Comparison of ENCODE assay signal across 34 cellular contexts in the genomic region with DNA sequence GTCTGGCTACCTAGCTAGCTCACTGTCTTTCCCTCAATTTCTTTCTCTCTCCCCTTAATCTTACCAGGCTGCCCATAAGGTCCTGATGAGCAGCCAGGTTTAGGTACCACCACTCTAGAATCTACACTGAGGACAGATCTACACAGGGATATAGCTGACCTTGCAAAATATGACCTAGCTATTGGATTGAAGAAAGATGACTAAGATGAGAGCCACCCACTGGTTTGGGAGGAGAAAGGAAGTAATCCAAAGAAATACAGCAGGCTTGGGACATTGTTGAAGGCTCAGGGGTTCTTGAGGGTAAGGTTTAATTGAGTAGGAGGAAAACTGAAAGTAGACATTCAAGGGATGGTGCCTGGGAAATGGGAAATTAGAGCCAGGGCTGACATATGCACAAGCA.
DNase-seq lines count a peak whose midpoint lies in the region; ATAC-seq, FAIRE-seq and TF ChIP-seq lines count a peak whose summit lies in the region.
"Had no signal": no experiment of that assay in that cellular context is flagged by ENCODE, and none has a peak within 500 bp of the region (broad histone marks: within the 10 kb centered on the region; RNA-seq: fewer than 3 reads in every experiment).

No MANE protein-coding gene starts in this region.

- peaks cover 14% of the 10 kb centered on the region for H3K4me1 Mint-ChIP-seq in MCF 10A (ENCODE audit: insufficient read depth, unreplicated experiment)
- H3K4me1 Mint-ChIP-seq in astrocyte (ENCODE audit: low read depth, unreplicated experiment), result peaks cover 8% of the 10 kb centered on the region
- H3K4me1 Mint-ChIP-seq in activated T-cell treated with anti-CD3 and anti-CD28 coated beads, Interleukin-2, amount 50 U/mL, for 72 hours (ENCODE audit: low read depth), result no peaks in the 10 kb centered on the region
- H3K4me1 Mint-ChIP-seq: activated CD4-positive, alpha-beta T cell treated with anti-CD3 and anti-CD28 coated beads for 36 hours; B cell; CD4-positive, alpha-beta memory T cell; central memory CD8-positive, alpha-beta T cell; stimulated activated naive CD8-positive, alpha-beta T cell treated with anti-CD3 and anti-CD28 coated beads, Interleukin-15, amount 100 ng/mL, for 72 hours had no signal

- ATAC-seq in activated T-cell treated with anti-CD3 and anti-CD28 coated beads, Interleukin-2, amount 50 U/mL, for 72 hours (replicated peaks in 1 of 2), result no peak
- ATAC-seq: activated CD4-positive, alpha-beta T cell treated with anti-CD3 and anti-CD28 coated beads for 36 hours; activated CD8-positive, alpha-beta T cell treated with anti-CD3 and anti-CD28 coated beads, Interleukin-2, amount 10 ng/mL, durations not matched to agents 7 days and 5 days; GM12878; pancreas; stimulated activated naive CD8-positive, alpha-beta T cell treated with anti-CD3 and anti-CD28 coated beads, Interleukin-15, amount 100 ng/mL, for 72 hours had no signal

- no peaks in the 10 kb centered on the region for H3K9me3 Mint-ChIP-seq in MCF 10A (ENCODE audit: unreplicated experiment)
- H3K9me3 Mint-ChIP-seq in astrocyte (ENCODE audit: unreplicated experiment), result no peaks in the 10 kb centered on the region
- H3K9me3 Mint-ChIP-seq in activated T-cell treated with anti-CD3 and anti-CD28 coated beads, Interleukin-2, amount 50 U/mL, for 72 hours, result no peaks in the 10 kb centered on the region
- H3K9me3 Mint-ChIP-seq: activated naive CD8-positive, alpha-beta T cell treated with anti-CD3 and anti-CD28 coated beads, Interleukin-2, amount 10 ng/mL, durations not matched to agents 7 days and 5 days; CD4-positive, alpha-beta memory T cell; central memory CD8-positive, alpha-beta T cell; stimulated activated naive CD8-positive, alpha-beta T cell treated with anti-CD3 and anti-CD28 coated beads, Interleukin-15, amount 100 ng/mL, for 72 hours had no signal

- intact Hi-C loops in MCF 10A (cut with micrococcal nuclease), result no loop called here
- intact Hi-C loops in breast epithelium (cut with DNase I; ENCODE audit: low total_unique reads), result no loop called here

- TF ChIP-seq CTCF in MCF 10A (IDR thresholded peaks at IDR 0.05; ENCODE audit: unreplicated experiment) (no peak), breast epithelium (IDR thresholded peaks at IDR 0.05) (no peak), astrocyte (IDR thresholded peaks at IDR 0.05; ENCODE audit: insufficient read depth, low read depth, low read length) (no peak), fibroblast of lung (conservative IDR thresholded peaks at IDR 0.05 in 1 of 2, IDR thresholded peaks at IDR 0.05 in 1 of 2; ENCODE audit: low read depth in 1 of 2, low read length in 2 of 2) (no peak), smooth muscle cell (IDR thresholded peaks at IDR 0.05; ENCODE audit: borderline replicate concordance, insufficient read depth, poor library complexity, severe bottlenecking) (no peak)

- H3K27me3 Mint-ChIP-seq in MCF 10A (ENCODE audit: insufficient read depth, unreplicated experiment), result no peaks in the 10 kb centered on the region
- H3K27me3 Mint-ChIP-seq in astrocyte (ENCODE audit: low read depth, unreplicated experiment), result peaks cover 4% of the 10 kb centered on the region
- H3K27me3 Mint-ChIP-seq in activated T-cell treated with anti-CD3 and anti-CD28 coated beads, Interleukin-2, amount 50 U/mL, for 72 hours (ENCODE audit: low read depth), result peaks cover 15% of the 10 kb centered on the region
- H3K27me3 Mint-ChIP-seq: stimulated activated naive CD8-positive, alpha-beta T cell treated with anti-CD3 and anti-CD28 coated beads, Interleukin-15, amount 100 ng/mL, for 72 hours had no signal

- no peaks in the 10 kb centered on the region for H3F3A ChIP-seq in smooth muscle cell (ENCODE audit: low read depth)

- POLR2A ChIA-PET in MCF 10A (lab: Yijun Ruan, JAX), result no interaction called here

- H3K36me3 Mint-ChIP-seq in MCF 10A (ENCODE audit: insufficient read depth, unreplicated experiment), result no peaks in the 10 kb centered on the region
- no peaks in the 10 kb centered on the region for H3K36me3 Mint-ChIP-seq in astrocyte (ENCODE audit: low read depth, unreplicated experiment)
- H3K36me3 Mint-ChIP-seq in activated T-cell treated with anti-CD3 and anti-CD28 coated beads, Interleukin-2, amount 50 U/mL, for 72 hours (ENCODE audit: insufficient read depth in 2 of 2), result no peaks in the 10 kb centered on the region
- H3K36me3 Mint-ChIP-seq: activated naive CD8-positive, alpha-beta T cell treated with anti-CD3 and anti-CD28 coated beads, Interleukin-2, amount 10 ng/mL, durations not matched to agents 7 days and 5 days; CD4-positive, alpha-beta memory T cell had no signal

- H3K27ac ChIP-seq in breast epithelium (no peak overlapping the region), astrocyte (ENCODE audit: low read depth, low read length) (no peak overlapping the region), fibroblast of lung (ENCODE audit: insufficient read depth, low read length) (no peak overlapping the region), smooth muscle cell (ENCODE audit: low read depth) (no peak overlapping the region), small intestine (ENCODE audit: low read depth in 1 of 2, low read length in 1 of 2) (no peak overlapping the region)
- H3K27ac ChIP-seq: ascending aorta, dorsolateral prefrontal cortex, pancreas, uterus, VCaP had no signal

- FAIRE-seq in astrocyte (lab: Jason Lieb, UNC), result no peak
- FAIRE-seq in HTR-8/SVneo (lab: Jason Lieb, UNC), result no peak
- FAIRE-seq in small intestine (lab: Jason Lieb, UNC), result no peak
- FAIRE-seq: D721Med, endometrium, GM12878, pancreas, RCC 7860 had no signal

- H3K4me1 ChIP-seq in breast epithelium (no peaks in the 10 kb centered on the region), astrocyte (ENCODE audit: insufficient read depth, low read length) (peaks cover 7% of the 10 kb centered on the region), fibroblast of lung (ENCODE audit: control insufficient read depth, extremely low read depth, insufficient read depth, low read length) (no peaks in the 10 kb centered on the region), smooth muscle cell (ENCODE audit: low read depth) (no peaks in the 10 kb centered on the region), small intestine (ENCODE audit: control insufficient read depth in 2 of 2, insufficient read depth in 1 of 2, low read depth in 1 of 2, low read length in 1 of 2) (no peaks in the 10 kb centered on the region)
- H3K4me1 ChIP-seq: ascending aorta, HAP-1, uterus had no signal

- peak overlapping the region; percentile 58 for H3K4me2 ChIP-seq in astrocyte (ENCODE audit: low read length)
- peak overlapping the region; percentile 41 for H3K4me2 ChIP-seq in fibroblast of lung (ENCODE audit: extremely low read depth, insufficient read depth, low read length)
- H3K4me2 ChIP-seq in smooth muscle cell, result peak overlapping the region; percentile 46

- DNase-seq in MCF 10A (ENCODE audit: unreplicated experiment) (peak; percentile 11), breast epithelium (ENCODE audit: low spot score in 2 of 2) (no peak), astrocyte (ENCODE audit: low read depth) (no peak), fibroblast of lung (ENCODE audit: low read depth in 2 of 2) (peak in 1 of 2 donors; percentile 21), smooth muscle cell (lab: John Stamatoyannopoulos, UW; ENCODE audit: unreplicated experiment) (no peak), HTR-8/SVneo (ENCODE audit: insufficient read length, low spot score) (no peak), small intestine (no peak)
- no peak for DNase-seq in activated T-cell treated with anti-CD3 and anti-CD28 coated beads, Interleukin-2, amount 50 U/mL, for 72 hours
- DNase-seq: 8988T; activated CD4-positive, alpha-beta T cell treated with anti-CD3 and anti-CD28 coated beads for 36 hours; activated CD8-positive, alpha-beta T cell treated with anti-CD3 and anti-CD28 coated beads, Interleukin-2, amount 10 ng/mL, durations not matched to agents 7 days and 5 days; activated effector memory CD4-positive, alpha-beta T cell treated with anti-CD3 and anti-CD28 coated beads, Interleukin-2, amount 50 U/mL, for 16 hours; activated naive CD8-positive, alpha-beta T cell treated with anti-CD3 and anti-CD28 coated beads, Interleukin-2, amount 10 ng/mL, durations not matched to agents 7 days and 5 days; CD4-positive, alpha-beta memory T cell; dorsolateral prefrontal cortex; NCI-H1048; NCI-H1694; NCI-H82; pancreas; retina; SIG-M5; stimulated activated CD8-positive, alpha-beta memory T cell treated with anti-CD3 and anti-CD28 coated beads, Interleukin-4, amount 100 ng/mL, for 48 hours; stimulated activated naive CD8-positive, alpha-beta T cell treated with anti-CD3 and anti-CD28 coated beads, Interleukin-15, amount 100 ng/mL, for 72 hours; T1000; uterus had no signal

- H3K9me3 ChIP-seq in breast epithelium (no peaks in the 10 kb centered on the region), astrocyte (ENCODE audit: insufficient read depth, low read depth, low read length) (no peaks in the 10 kb centered on the region), fibroblast of lung (ENCODE audit: control insufficient read depth, insufficient read depth, low read depth, low read length) (no peaks in the 10 kb centered on the region), smooth muscle cell (replicated peaks; ENCODE audit: low read depth) (no peaks in the 10 kb centered on the region), small intestine (ENCODE audit: control insufficient read depth, low read depth) (no peaks in the 10 kb centered on the region)
- H3K9me3 ChIP-seq: ascending aorta, HAP-1, pancreas, uterus had no signal

- no peak for TF ChIP-seq POLR2A in breast epithelium (IDR thresholded peaks at IDR 0.05)

- H3K4me3 ChIP-seq in breast epithelium (no peak overlapping the region), astrocyte (ENCODE audit: insufficient read depth, low read depth, low read length) (no peak overlapping the region), fibroblast of lung (replicated peaks in 1 of 4; ENCODE audit: control extremely low read depth in 1 of 4, insufficient read depth in 1 of 4, low read depth in 3 of 4, low read length in 4 of 4) (no peak overlapping the region), smooth muscle cell (no peak overlapping the region), small intestine (ENCODE audit: low read depth in 1 of 2, low read length in 2 of 2) (no peak overlapping the region)
- H3K4me3 ChIP-seq: ascending aorta, dorsolateral prefrontal cortex, GM12878, HAP-1, pancreas, uterus had no signal

- no TSS peak for BruUV-seq in MCF 10A (replicated peaks; lab: Mats Ljungman, UMichigan)

- CTCF ChIA-PET in MCF 10A (lab: Yijun Ruan, JAX), result interaction anchor here (0.7 kb wide), 1 partner anchor 294 kb away, joined by 3 read pairs; no protein-coding TSS in a partner anchor

- H2AFZ ChIP-seq in astrocyte (ENCODE audit: low read depth, low read length), result no peak overlapping the region
- H2AFZ ChIP-seq in fibroblast of lung (ENCODE audit: low read length), result no peak overlapping the region
- no peak overlapping the region for H2AFZ ChIP-seq in smooth muscle cell (ENCODE audit: low read depth)

- H3K36me3 ChIP-seq in breast epithelium (no peaks in the 10 kb centered on the region), astrocyte (ENCODE audit: insufficient read depth, low read length) (no peaks in the 10 kb centered on the region), fibroblast of lung (ENCODE audit: control insufficient read depth, insufficient read depth, low read length) (no peaks in the 10 kb centered on the region), smooth muscle cell (ENCODE audit: low read depth) (no peaks in the 10 kb centered on the region), small intestine (ENCODE audit: control insufficient read depth in 2 of 2, insufficient read depth in 2 of 2, low read length in 2 of 2) (no peaks in the 10 kb centered on the region)
- H3K36me3 ChIP-seq: ascending aorta, HAP-1, pancreas, uterus had no signal

- H3K4me3 Mint-ChIP-seq in MCF 10A (ENCODE audit: unreplicated experiment) (no peak overlapping the region), astrocyte (ENCODE audit: unreplicated experiment) (no peak overlapping the region)
- no peak overlapping the region for H3K4me3 Mint-ChIP-seq in activated T-cell treated with anti-CD3 and anti-CD28 coated beads, Interleukin-2, amount 50 U/mL, for 72 hours
- H3K4me3 Mint-ChIP-seq: activated CD4-positive, alpha-beta T cell treated with anti-CD3 and anti-CD28 coated beads for 36 hours; activated CD8-positive, alpha-beta T cell treated with anti-CD3 and anti-CD28 coated beads, Interleukin-2, amount 10 ng/mL, durations not matched to agents 7 days and 5 days; activated naive CD8-positive, alpha-beta T cell treated with anti-CD3 and anti-CD28 coated beads, Interleukin-2, amount 10 ng/mL, durations not matched to agents 7 days and 5 days; B cell; CD4-positive, alpha-beta memory T cell; central memory CD8-positive, alpha-beta T cell; stimulated activated naive CD8-positive, alpha-beta T cell treated with anti-CD3 and anti-CD28 coated beads, Interleukin-15, amount 100 ng/mL, for 72 hours had no signal

- H3K27ac Mint-ChIP-seq in MCF 10A (ENCODE audit: low read depth, unreplicated experiment) (peak overlapping the region; percentile 2), astrocyte (ENCODE audit: unreplicated experiment) (no peak overlapping the region)
- no peak overlapping the region for H3K27ac Mint-ChIP-seq in activated T-cell treated with anti-CD3 and anti-CD28 coated beads, Interleukin-2, amount 50 U/mL, for 72 hours
- H3K27ac Mint-ChIP-seq: activated CD4-positive, alpha-beta T cell treated with anti-CD3 and anti-CD28 coated beads for 36 hours; activated CD8-positive, alpha-beta T cell treated with anti-CD3 and anti-CD28 coated beads, Interleukin-2, amount 10 ng/mL, durations not matched to agents 7 days and 5 days; activated naive CD8-positive, alpha-beta T cell treated with anti-CD3 and anti-CD28 coated beads, Interleukin-2, amount 10 ng/mL, durations not matched to agents 7 days and 5 days; B cell; CD4-positive, alpha-beta memory T cell; stimulated activated naive CD8-positive, alpha-beta T cell treated with anti-CD3 and anti-CD28 coated beads, Interleukin-15, amount 100 ng/mL, for 72 hours had no signal

- H3K27me3 ChIP-seq in breast epithelium (no peaks in the 10 kb centered on the region), astrocyte (ENCODE audit: insufficient read depth, low read length) (no peaks in the 10 kb centered on the region), fibroblast of lung (ENCODE audit: control insufficient read depth, insufficient read depth, low read length) (no peaks in the 10 kb centered on the region), smooth muscle cell (ENCODE audit: low read depth) (no peaks in the 10 kb centered on the region), small intestine (ENCODE audit: control insufficient read depth in 2 of 2, insufficient read depth in 2 of 2, low read length in 2 of 2) (no peaks in the 10 kb centered on the region)
- H3K27me3 ChIP-seq: ascending aorta, pancreas, uterus had no signal

- H4K20me1 ChIP-seq in astrocyte (ENCODE audit: insufficient read depth, low read length) (no peaks in the 10 kb centered on the region), fibroblast of lung (ENCODE audit: control insufficient read depth, extremely low read depth, insufficient read depth, low read length) (no peaks in the 10 kb centered on the region), smooth muscle cell (ENCODE audit: low read depth) (no peaks in the 10 kb centered on the region)

- H3K9ac ChIP-seq in astrocyte (ENCODE audit: low read length) (no peak overlapping the region), fibroblast of lung (ENCODE audit: insufficient read depth, low read length) (no peak overlapping the region), smooth muscle cell (ENCODE audit: low read depth) (no peak overlapping the region)

- no peaks in the 10 kb centered on the region for H3K79me2 ChIP-seq in astrocyte (ENCODE audit: insufficient read depth, low read length)
- no peaks in the 10 kb centered on the region for H3K79me2 ChIP-seq in fibroblast of lung (ENCODE audit: control insufficient read depth, insufficient read depth, low read length)
- no peaks in the 10 kb centered on the region for H3K79me2 ChIP-seq in smooth muscle cell (ENCODE audit: low read depth)
